Comparison of ENCODE assay signal across 18 cellular contexts in genomic region chr20:48406462-48407235, GRCh38.
A peak's percentile ranks its signal among the peaks of the same experiment; 100 is the strongest.
DNase-seq lines count a peak whose midpoint lies in the region; ATAC-seq, FAIRE-seq and TF ChIP-seq lines count a peak whose summit lies in the region.
"Had no signal": no experiment of that assay in that cellular context is flagged by ENCODE, and none has a peak within 500 bp of the region (broad histone marks: within the 10 kb centered on the region; RNA-seq: fewer than 3 reads in every experiment).

No MANE protein-coding gene starts in this region.

- no peaks in the 10 kb centered on the region for H4K20me1 ChIP-seq in HepG2 (ENCODE audit: insufficient read depth, low read length)

- DNase-seq in HepG2 (ENCODE audit: low spot score): no peak
- no peak for DNase-seq in right lobe of liver
- no peak for DNase-seq in endodermal cell
- no peak for DNase-seq in stimulated activated naive B cell treated with anti-CD40 and anti-IgM and Interleukin-4, amounts not matched to agents 10 μg/mL and 1 μg/mL and 100 μg/mL, for 72 hours
- no peak for DNase-seq in GM20000 (ENCODE audit: low spot score)
- no peak for DNase-seq in T-helper 17 cell
- DNase-seq: activated CD8-positive, alpha-beta memory T cell treated with anti-CD3 and anti-CD28 coated beads, Interleukin-2, amount 10 ng/mL, durations not matched to agents 7 days and 5 days; foreskin fibroblast; Karpas-422; NCI-H1436; NCI-H226; thyroid gland had no signal

- FAIRE-seq in HepG2 (lab: Jason Lieb, UNC): peak; percentile 42

- no peaks in the 10 kb centered on the region; a peak in 2 of 5 replicates for H3K27me3 ChIP-seq in HepG2 (ENCODE audit: control insufficient read depth in 1 of 2, insufficient read depth in 2 of 2, low read length in 2 of 2)
- no peaks in the 10 kb centered on the region for H3K27me3 ChIP-seq in right lobe of liver
- no peaks in the 10 kb centered on the region for H3K27me3 ChIP-seq in HUES48 (ENCODE audit: control insufficient read depth, insufficient read depth, low read length)
- H3K27me3 ChIP-seq in endodermal cell (ENCODE audit: control insufficient read depth, insufficient read depth, low read length, poor library complexity, severe bottlenecking): no peaks in the 10 kb centered on the region
- H3K27me3 ChIP-seq: thyroid gland had no signal

- peaks cover 14% of the 10 kb centered on the region for H3K4me1 Mint-ChIP-seq in endodermal cell
- H3K4me1 Mint-ChIP-seq in stimulated activated naive B cell treated with anti-CD40 and anti-IgM and Interleukin-4, amounts not matched to agents 10 μg/mL and 1 μg/mL and 100 μg/mL, for 72 hours: peaks cover 5 to 10% of the 10 kb centered on the region in 2 donors
- H3K4me1 Mint-ChIP-seq in T-helper 17 cell: peaks cover 3% of the 10 kb centered on the region
- H3K4me1 Mint-ChIP-seq: B cell; central memory CD8-positive, alpha-beta T cell had no signal

- H3K4me3 ChIP-seq in HepG2 (replicated peaks in 1 of 3; ENCODE audit: insufficient read depth in 1 of 3, low read depth in 2 of 3, low read length in 3 of 3) (no peak overlapping the region), right lobe of liver (no peak overlapping the region), HUES48 (ENCODE audit: low read depth, low read length) (no peak overlapping the region), endodermal cell (ENCODE audit: low read length) (no peak overlapping the region)
- H3K4me3 ChIP-seq: prostate gland, thyroid gland had no signal

- H3K9me3 ChIP-seq in HepG2 (ENCODE audit: low read length) (no peaks in the 10 kb centered on the region), right lobe of liver (no peaks in the 10 kb centered on the region), HUES48 (ENCODE audit: control insufficient read depth, insufficient read depth, low read length) (no peaks in the 10 kb centered on the region), endodermal cell (ENCODE audit: control insufficient read depth, low read length) (no peaks in the 10 kb centered on the region), T-helper 17 cell (ENCODE audit: control insufficient read depth, low read length, poor library complexity, severe bottlenecking) (no peaks in the 10 kb centered on the region)
- H3K9me3 ChIP-seq: prostate gland, thyroid gland had no signal

- TF ChIP-seq EP300 in HepG2 (IDR thresholded peaks at IDR 0.05; ENCODE audit: low read depth in 2 of 2, low read length in 2 of 2) (no peak), HepG2 (CRISPR knock-in tag; IDR thresholded peaks at IDR 0.05; ENCODE audit: borderline replicate concordance) (no peak)

- no peaks in the 10 kb centered on the region for H3K36me3 Mint-ChIP-seq in endodermal cell (ENCODE audit: low read depth)
- no peaks in the 10 kb centered on the region for H3K36me3 Mint-ChIP-seq in stimulated activated naive B cell treated with anti-CD40 and anti-IgM and Interleukin-4, amounts not matched to agents 10 μg/mL and 1 μg/mL and 100 μg/mL, for 72 hours
- no peaks in the 10 kb centered on the region for H3K36me3 Mint-ChIP-seq in T-helper 17 cell (ENCODE audit: low read depth)
- H3K36me3 Mint-ChIP-seq: activated CD8-positive, alpha-beta memory T cell treated with anti-CD3 and anti-CD28 coated beads, Interleukin-2, amount 10 ng/mL, durations not matched to agents 7 days and 5 days; activated naive CD8-positive, alpha-beta T cell had no signal

- H3K4me3 Mint-ChIP-seq in endodermal cell (no peak overlapping the region), T-helper 17 cell (no peak overlapping the region)
- no peak overlapping the region for H3K4me3 Mint-ChIP-seq in stimulated activated naive B cell treated with anti-CD40 and anti-IgM and Interleukin-4, amounts not matched to agents 10 μg/mL and 1 μg/mL and 100 μg/mL, for 72 hours
- H3K4me3 Mint-ChIP-seq: activated CD8-positive, alpha-beta memory T cell treated with anti-CD3 and anti-CD28 coated beads, Interleukin-2, amount 10 ng/mL, durations not matched to agents 7 days and 5 days; activated naive CD8-positive, alpha-beta T cell; B cell; central memory CD8-positive, alpha-beta T cell had no signal

- H3K4me2 ChIP-seq in HepG2 (ENCODE audit: low read depth, low read length): no peak overlapping the region

- H3K27ac Mint-ChIP-seq in endodermal cell (no peak overlapping the region), T-helper 17 cell (no peak overlapping the region)
- H3K27ac Mint-ChIP-seq in stimulated activated naive B cell treated with anti-CD40 and anti-IgM and Interleukin-4, amounts not matched to agents 10 μg/mL and 1 μg/mL and 100 μg/mL, for 72 hours: no peak overlapping the region
- H3K27ac Mint-ChIP-seq: activated CD8-positive, alpha-beta memory T cell treated with anti-CD3 and anti-CD28 coated beads, Interleukin-2, amount 10 ng/mL, durations not matched to agents 7 days and 5 days; activated naive CD8-positive, alpha-beta T cell; B cell had no signal

- BruUV-seq in HepG2 (replicated peaks; lab: Mats Ljungman, UMichigan): no TSS peak

- H3K4me1 ChIP-seq in HepG2 (ENCODE audit: insufficient read depth, low read length) (peaks cover 69% of the 10 kb centered on the region), right lobe of liver (no peaks in the 10 kb centered on the region), HUES48 (ENCODE audit: control insufficient read depth, insufficient read depth, low read length) (peaks cover 20% of the 10 kb centered on the region), endodermal cell (ENCODE audit: control insufficient read depth, insufficient read depth, low read length) (no peaks in the 10 kb centered on the region)
- H3K4me1 ChIP-seq: prostate gland, thyroid gland had no signal

- no peak for TF ChIP-seq CTCF in HepG2 (CRISPR knock-in tag; IDR thresholded peaks at IDR 0.05)
- no peak for TF ChIP-seq CTCF in right lobe of liver (IDR thresholded peaks at IDR 0.05)
- TF ChIP-seq CTCF in endodermal cell (conservative IDR thresholded peaks at IDR 0.05): no peak
- no peak for TF ChIP-seq CTCF in GM20000 (IDR thresholded peaks at IDR 0.05; ENCODE audit: extremely low read depth, missing control alignments)

- TF ChIP-seq POLR2A in HepG2 (IDR thresholded peaks at IDR 0.05; ENCODE audit: insufficient read depth in 1 of 2, low read depth in 2 of 2, low read length in 2 of 2) (no peak), right lobe of liver (IDR thresholded peaks at IDR 0.05) (no peak)

- H2AFZ ChIP-seq in HepG2 (ENCODE audit: low read length): no peak overlapping the region

- in situ Hi-C loops in HepG2 (cut with HindIII; ENCODE audit: extremely low pct_ligation_motif_present, low pct_unique_long_range_greater_than_20kb): loop anchor here (25.0 kb wide), 1 partner anchor 206 kb away; no protein-coding TSS in a partner anchor

- no peak for TF ChIP-seq RAD21 in HepG2 (CRISPR knock-in tag; IDR thresholded peaks at IDR 0.05)

- H3K27ac ChIP-seq in HepG2 (ENCODE audit: extremely low read length, insufficient read depth, low read length) (no peak overlapping the region), right lobe of liver (no peak overlapping the region), HUES48 (ENCODE audit: low read depth, low read length) (peak overlapping the region; percentile 45), endodermal cell (ENCODE audit: low read depth, low read length) (peak overlapping the region; percentile 56)
- H3K27ac ChIP-seq: prostate gland, thyroid gland had no signal

- CTCF ChIA-PET in HepG2 (lab: Yijun Ruan, JAX; ENCODE audit: low intra/inter-chr PET ratio, low total read pairs): no interaction called here

- H3K9ac ChIP-seq in HepG2 (ENCODE audit: insufficient read depth, low read depth, low read length) (no peak overlapping the region), HUES48 (ENCODE audit: low read depth, low read length) (no peak overlapping the region), endodermal cell (ENCODE audit: extremely low read depth, low read length, poor library complexity, severe bottlenecking) (no peak overlapping the region)

- POLR2A ChIA-PET in HepG2 (lab: Yijun Ruan, JAX): no interaction called here

- 60% methylated on average over 10 of the region's 10 CpGs for WGBS in HepG2 (ENCODE audit: low lambda C conversion rate)
- 67% methylated on average over 9 of the region's 10 CpGs for WGBS in right lobe of liver (ENCODE audit: insufficient coverage, low coverage, low lambda C conversion rate, missing lambda C conversion rate)
- WGBS in endodermal cell (ENCODE audit: insufficient coverage in 1 of 2, insufficient read length in 1 of 2), 2 experiments: 78 to 79% methylated on average over 6 to 10 of the region's 10 CpGs

- no peak for ATAC-seq in HepG2
- ATAC-seq in right lobe of liver: no peak
- ATAC-seq in stimulated activated naive B cell treated with anti-CD40 and anti-IgM and Interleukin-4, amounts not matched to agents 10 μg/mL and 1 μg/mL and 100 μg/mL, for 72 hours (replicated peaks): peak; percentile 36 to 56
- no peak for ATAC-seq in HG02870 (IDR thresholded peaks at IDR 0.05; ENCODE audit: unreplicated experiment)
- ATAC-seq in T-helper 17 cell: no peak
- ATAC-seq: activated CD8-positive, alpha-beta memory T cell treated with anti-CD3 and anti-CD28 coated beads, Interleukin-2, amount 10 ng/mL, durations not matched to agents 7 days and 5 days had no signal

- H3K36me3 ChIP-seq in HepG2 (replicated peaks in 1 of 2; ENCODE audit: control insufficient read depth in 1 of 2, insufficient read depth in 2 of 2, low read length in 2 of 2): no peaks in the 10 kb centered on the region
- H3K36me3 ChIP-seq in right lobe of liver: no peaks in the 10 kb centered on the region
- H3K36me3 ChIP-seq in HUES48 (ENCODE audit: control insufficient read depth, insufficient read depth, low read length): no peaks in the 10 kb centered on the region
- no peaks in the 10 kb centered on the region for H3K36me3 ChIP-seq in endodermal cell (ENCODE audit: control insufficient read depth, insufficient read depth, low read length)
- H3K36me3 ChIP-seq: prostate gland, thyroid gland had no signal

- H3K27me3 Mint-ChIP-seq in endodermal cell (ENCODE audit: insufficient read depth) (peaks cover 9% of the 10 kb centered on the region), T-helper 17 cell (peaks cover 61% of the 10 kb centered on the region)
- peaks cover 37 to 40% of the 10 kb centered on the region in 2 donors for H3K27me3 Mint-ChIP-seq in stimulated activated naive B cell treated with anti-CD40 and anti-IgM and Interleukin-4, amounts not matched to agents 10 μg/mL and 1 μg/mL and 100 μg/mL, for 72 hours

- no peaks in the 10 kb centered on the region for H3K79me2 ChIP-seq in HepG2 (ENCODE audit: insufficient read depth, low read length)

- intact Hi-C loops in HepG2 (cut with micrococcal nuclease; ENCODE audit: unreplicated experiment) (loop anchor here (1.0 to 5.0 kb wide), 2 partner anchors 49 to 215 kb away; no protein-coding TSS in a partner anchor), right lobe of liver (cut with DNase I) (no loop called here)

- no peaks in the 10 kb centered on the region for H3K9me3 Mint-ChIP-seq in endodermal cell
- no peaks in the 10 kb centered on the region for H3K9me3 Mint-ChIP-seq in stimulated activated naive B cell treated with anti-CD40 and anti-IgM and Interleukin-4, amounts not matched to agents 10 μg/mL and 1 μg/mL and 100 μg/mL, for 72 hours
- H3K9me3 Mint-ChIP-seq: central memory CD8-positive, alpha-beta T cell had no signal

Comparison
In these comparisons a context has a peak if more than half of its experiments do, and no peak if none do; other contexts are left out.
1. ATAC-seq: peak in stimulated activated naive B cell treated with anti-CD40 and anti-IgM and Interleukin-4, amounts not matched to agents 10 μg/mL and 1 μg/mL and 100 μg/mL, for 72 hours (2 of 2); none in HepG2 (single experiment), right lobe of liver (0 of 4), HG02870 (single experiment) and T-helper 17 cell (single experiment).
2. H3K27ac ChIP-seq: peak in HUES48 (single experiment) and endodermal cell (single experiment); none in HepG2 (single experiment) and right lobe of liver (0 of 3).